Comparison of ENCODE assay signal across 16 cellular contexts in the genomic region with DNA sequence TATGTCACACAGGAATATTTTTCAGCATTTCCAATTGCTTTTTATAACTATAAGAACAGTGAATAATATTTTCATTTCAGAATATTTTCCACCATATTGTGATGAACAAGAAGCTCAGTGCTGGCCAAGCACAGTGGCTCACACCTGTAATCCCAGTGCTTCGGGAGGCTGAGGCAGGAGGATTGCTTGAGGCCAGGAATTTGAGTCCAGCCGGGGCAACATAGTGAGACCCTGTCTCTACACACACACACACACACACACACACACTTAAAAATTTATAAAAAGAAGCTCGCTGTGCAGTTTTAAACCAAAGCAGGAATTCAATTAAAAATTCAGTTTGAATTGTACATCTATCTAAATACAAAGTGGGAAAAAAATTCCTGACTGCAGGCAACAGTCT. TPM values are rescaled to one million over a fixed set of nuclear protein-coding genes. Genes with fewer than 3 reads are reported as not detected.
DNase-seq lines count a peak whose midpoint lies in the region; ATAC-seq and TF ChIP-seq lines count a peak whose summit lies in the region.
"Had no signal": no experiment of that assay in that cellular context is flagged by ENCODE, and none has a peak within 500 bp of the region (broad histone marks: within the 10 kb centered on the region; RNA-seq: fewer than 3 reads in every experiment).

No MANE protein-coding gene starts in this region.

- H3K27ac ChIP-seq in neural progenitor cell = no peak overlapping the region
- H3K27ac ChIP-seq in foreskin keratinocyte = no peak overlapping the region
- H3K27ac ChIP-seq in colonic mucosa = no peak overlapping the region

- peaks cover 7% of the 10 kb centered on the region for H3K27me3 Mint-ChIP-seq in activated naive CD4-positive, alpha-beta T cell treated with anti-CD3 and anti-CD28 coated beads, Interleukin-2, amount 50 U/mL, for 24 hours
- H3K27me3 Mint-ChIP-seq in T-cell (peaks cover 8 to 11% of the 10 kb centered on the region in 2 donors), neural progenitor cell (ENCODE audit: insufficient read depth, low read depth) (peaks cover 69% of the 10 kb centered on the region)
- peaks cover 0 to 3% of the 10 kb centered on the region in 2 donors for H3K27me3 Mint-ChIP-seq in effector memory CD8-positive, alpha-beta T cell
- H3K27me3 Mint-ChIP-seq in stimulated activated memory B cell treated with anti-CD40 and anti-IgM and Interleukin-4, amounts not matched to agents 10 μg/mL and 1 μg/mL and 100 μg/mL, for 72 hours = peaks cover 45% of the 10 kb centered on the region

- H3K79me2 ChIP-seq in neural progenitor cell (ENCODE audit: low read depth) = no peaks in the 10 kb centered on the region

- H3K4me2 ChIP-seq in neural progenitor cell = no peak overlapping the region

- H2AFZ ChIP-seq in neural progenitor cell (replicated peaks) = no peak overlapping the region

- H3K9me3 ChIP-seq in neural progenitor cell (ENCODE audit: low read depth) = no peaks in the 10 kb centered on the region
- no peaks in the 10 kb centered on the region for H3K9me3 ChIP-seq in colonic mucosa
- H3K9me3 ChIP-seq: A549 had no signal

- H3K36me3 Mint-ChIP-seq in activated naive CD4-positive, alpha-beta T cell treated with anti-CD3 and anti-CD28 coated beads, Interleukin-2, amount 50 U/mL, for 24 hours = no peaks in the 10 kb centered on the region
- no peaks in the 10 kb centered on the region for H3K36me3 Mint-ChIP-seq in T-cell
- H3K36me3 Mint-ChIP-seq in effector memory CD8-positive, alpha-beta T cell (ENCODE audit: insufficient read depth) = peaks cover 53% of the 10 kb centered on the region
- H3K36me3 Mint-ChIP-seq in neural progenitor cell = no peaks in the 10 kb centered on the region
- no peaks in the 10 kb centered on the region for H3K36me3 Mint-ChIP-seq in stimulated activated memory B cell treated with anti-CD40 and anti-IgM and Interleukin-4, amounts not matched to agents 10 μg/mL and 1 μg/mL and 100 μg/mL, for 72 hours

- H3K27me3 ChIP-seq in neural progenitor cell (peaks cover 89% of the 10 kb centered on the region), foreskin keratinocyte (peaks cover 48% of the 10 kb centered on the region), colonic mucosa (no peaks in the 10 kb centered on the region)

- no peaks in the 10 kb centered on the region for H3K9me3 Mint-ChIP-seq in activated naive CD4-positive, alpha-beta T cell treated with anti-CD3 and anti-CD28 coated beads, Interleukin-2, amount 50 U/mL, for 24 hours
- H3K9me3 Mint-ChIP-seq in T-cell (no peaks in the 10 kb centered on the region), neural progenitor cell (no peaks in the 10 kb centered on the region)
- H3K9me3 Mint-ChIP-seq in effector memory CD8-positive, alpha-beta T cell = no peaks in the 10 kb centered on the region
- no peaks in the 10 kb centered on the region for H3K9me3 Mint-ChIP-seq in stimulated activated memory B cell treated with anti-CD40 and anti-IgM and Interleukin-4, amounts not matched to agents 10 μg/mL and 1 μg/mL and 100 μg/mL, for 72 hours

- H3K4me1 ChIP-seq in neural progenitor cell (peaks cover 15% of the 10 kb centered on the region), foreskin keratinocyte (peaks cover 9% of the 10 kb centered on the region), colonic mucosa (peaks cover 29% of the 10 kb centered on the region)

- peaks cover 66% of the 10 kb centered on the region for H3K4me1 Mint-ChIP-seq in activated naive CD4-positive, alpha-beta T cell treated with anti-CD3 and anti-CD28 coated beads, Interleukin-2, amount 50 U/mL, for 24 hours
- H3K4me1 Mint-ChIP-seq in T-cell (peaks cover 70 to 80% (median 76%) of the 10 kb centered on the region in 3 donors), neural progenitor cell (peaks cover 24% of the 10 kb centered on the region)
- peaks cover 60 to 70% of the 10 kb centered on the region in 2 donors for H3K4me1 Mint-ChIP-seq in effector memory CD8-positive, alpha-beta T cell (ENCODE audit: low read depth in 2 of 2)
- H3K4me1 Mint-ChIP-seq in stimulated activated memory B cell treated with anti-CD40 and anti-IgM and Interleukin-4, amounts not matched to agents 10 μg/mL and 1 μg/mL and 100 μg/mL, for 72 hours = peaks cover 61% of the 10 kb centered on the region

- no peak for DNase-seq in activated naive CD4-positive, alpha-beta T cell (lab: John Stamatoyannopoulos, UW)
- no peak for DNase-seq in T-cell
- DNase-seq in effector memory CD8-positive, alpha-beta T cell = no peak
- DNase-seq in neural progenitor cell (ENCODE audit: low spot score) = no peak
- DNase-seq in foreskin keratinocyte = no peak
- DNase-seq in colonic mucosa = no peak
- DNase-seq: DMS79 treated with DMSO at 0.1 percent for 48 hours, HCEC 1CT, KG1, NCI-H1105, NCI-H1694 treated with DMSO at 0.1 percent for 48 hours, NCI-H345, PC-3 had no signal

- peaks cover 32% of the 10 kb centered on the region for H4K20me1 ChIP-seq in neural progenitor cell (ENCODE audit: low read depth)

- TF ChIP-seq CTCF in neural progenitor cell (IDR thresholded peaks at IDR 0.05) = no peak
- no peak for TF ChIP-seq CTCF in foreskin keratinocyte (conservative IDR thresholded peaks at IDR 0.05)
- no peak for TF ChIP-seq CTCF in colonic mucosa (IDR thresholded peaks at IDR 0.05)

- H3K4me3 Mint-ChIP-seq in activated naive CD4-positive, alpha-beta T cell treated with anti-CD3 and anti-CD28 coated beads, Interleukin-2, amount 50 U/mL, for 24 hours = peak overlapping the region; percentile 59
- H3K4me3 Mint-ChIP-seq in T-cell (peak overlapping the region in 2 of 3 donors; percentile 9 to 83), neural progenitor cell (peak overlapping the region; percentile 6)
- peak overlapping the region; percentile 86 to 88 for H3K4me3 Mint-ChIP-seq in effector memory CD8-positive, alpha-beta T cell
- no peak overlapping the region for H3K4me3 Mint-ChIP-seq in stimulated activated memory B cell treated with anti-CD40 and anti-IgM and Interleukin-4, amounts not matched to agents 10 μg/mL and 1 μg/mL and 100 μg/mL, for 72 hours

- CTCF ChIA-PET in T-cell (lab: Charles Lee) = interaction anchor here (0.6 to 2.5 kb wide), 3 partner anchors 124 to 135 kb away, joined by 3 to 12 read pairs (median 5); no protein-coding TSS in a partner anchor

- H3K9ac ChIP-seq in neural progenitor cell (no peak overlapping the region), colonic mucosa (ENCODE audit: low read depth in 2 of 2, low read length in 2 of 2) (no peak overlapping the region)

- no peak overlapping the region for H3K27ac Mint-ChIP-seq in activated naive CD4-positive, alpha-beta T cell treated with anti-CD3 and anti-CD28 coated beads, Interleukin-2, amount 50 U/mL, for 24 hours
- H3K27ac Mint-ChIP-seq in T-cell (peak overlapping the region; percentile 28 to 33), neural progenitor cell (no peak overlapping the region)
- H3K27ac Mint-ChIP-seq in effector memory CD8-positive, alpha-beta T cell = peak overlapping the region in 1 of 2 donors; percentile 41
- H3K27ac Mint-ChIP-seq in stimulated activated memory B cell treated with anti-CD40 and anti-IgM and Interleukin-4, amounts not matched to agents 10 μg/mL and 1 μg/mL and 100 μg/mL, for 72 hours = no peak overlapping the region

- no peak overlapping the region for H3K4me3 ChIP-seq in neural progenitor cell
- no peak overlapping the region for H3K4me3 ChIP-seq in colonic mucosa
- H3K4me3 ChIP-seq: A549 had no signal

- H3F3A ChIP-seq in neural progenitor cell (ENCODE audit: low read depth) = peaks cover 32% of the 10 kb centered on the region

- POLR2A ChIA-PET in T-cell (lab: Charles Lee) = interaction anchor here (0.6 to 1.0 kb wide), 3 partner anchors 12 to 152 kb away, joined by 3 to 6 read pairs (median 4); no protein-coding TSS in a partner anchor

- intact Hi-C loops in colonic mucosa (cut with DNase I) = no loop called here

- H3K36me3 ChIP-seq in neural progenitor cell (no peaks in the 10 kb centered on the region), colonic mucosa (no peaks in the 10 kb centered on the region)

- ATAC-seq in T-cell (replicated peaks in 1 of 4) (no peak), foreskin keratinocyte (no peak)
- ATAC-seq in effector memory CD8-positive, alpha-beta T cell (replicated peaks) = no peak
- no peak for ATAC-seq in stimulated activated memory B cell treated with anti-CD40 and anti-IgM and Interleukin-4, amounts not matched to agents 10 μg/mL and 1 μg/mL and 100 μg/mL, for 72 hours
- ATAC-seq: A549, PC-3 had no signal

RNA-seq across cellular contexts. Expression of a gene that starts 3.2 kb away (rescaled TPM):
- total RNA-seq in T-cell = 10 to 100 TPM; 33.4 to 56.2 (median 45.4) TPM
- 0.39 and 0.93 TPM in 2 replicates for total RNA-seq in neural progenitor cell (ENCODE audit: low replicate concordance)
- 0.51 and 0.95 TPM in 2 replicates for total RNA-seq in foreskin keratinocyte
- 0.73 and 1.0 TPM in 2 replicates for polyA plus RNA-seq in foreskin keratinocyte
- 10 to 100 TPM; 29.6 to 31.6 TPM for total RNA-seq in colonic mucosa

RNA-seq across cellular contexts. Expression of a gene that starts 3.5 kb away (rescaled TPM):
- under 1 TPM in 3 of 5 donors, not detected in 2; 0.09 to 0.20 (median 0.13) TPM for total RNA-seq in T-cell
- total RNA-seq in neural progenitor cell (ENCODE audit: low replicate concordance) = not detected in 2 replicates
- not detected in 2 replicates for total RNA-seq in foreskin keratinocyte
- polyA plus RNA-seq in foreskin keratinocyte = not detected in 2 replicates
- total RNA-seq in colonic mucosa = under 1 TPM; 0.32 to 0.49 TPM
- total RNA-seq: PC-3 had no signal

RNA-seq across cellular contexts. Expression of a gene that starts 53.7 kb away (rescaled TPM):
- total RNA-seq in T-cell (100 to 1,000 TPM in 4 of 5 donors, 10 to 100 TPM in 1; 89.2 to 107 (median 104) TPM), neural progenitor cell (ENCODE audit: low replicate concordance) (73.8 and 96.4 TPM in 2 replicates), foreskin keratinocyte (45.0 and 45.7 TPM in 2 replicates), colonic mucosa (10 to 100 TPM; 50.1 to 51.1 TPM)
- 26.0 and 30.1 TPM in 2 replicates for polyA plus RNA-seq in foreskin keratinocyte

Comparison
In these comparisons a context has a peak if more than half of its experiments do, and no peak if none do; other contexts are left out.
1. H3K27ac Mint-ChIP-seq: peak in T-cell (2 of 2); none in activated naive CD4-positive, alpha-beta T cell treated with anti-CD3 and anti-CD28 coated beads, Interleukin-2, amount 50 U/mL, for 24 hours (single experiment), neural progenitor cell (single experiment) and stimulated activated memory B cell treated with anti-CD40 and anti-IgM and Interleukin-4, amounts not matched to agents 10 μg/mL and 1 μg/mL and 100 μg/mL, for 72 hours (single experiment).
2. RNA of a gene that starts 3.2 kb away (total RNA-seq): 33.4 to 56.2 TPM in T-cell and 29.6 to 31.6 TPM in colonic mucosa; 0.51 to 0.95 TPM in foreskin keratinocyte and 0.39 to 0.93 TPM in neural progenitor cell; every median in the first group is over 10 times any median in the second.